28 cellular contexts compared by ENCODE assay signal in the genomic region with DNA sequence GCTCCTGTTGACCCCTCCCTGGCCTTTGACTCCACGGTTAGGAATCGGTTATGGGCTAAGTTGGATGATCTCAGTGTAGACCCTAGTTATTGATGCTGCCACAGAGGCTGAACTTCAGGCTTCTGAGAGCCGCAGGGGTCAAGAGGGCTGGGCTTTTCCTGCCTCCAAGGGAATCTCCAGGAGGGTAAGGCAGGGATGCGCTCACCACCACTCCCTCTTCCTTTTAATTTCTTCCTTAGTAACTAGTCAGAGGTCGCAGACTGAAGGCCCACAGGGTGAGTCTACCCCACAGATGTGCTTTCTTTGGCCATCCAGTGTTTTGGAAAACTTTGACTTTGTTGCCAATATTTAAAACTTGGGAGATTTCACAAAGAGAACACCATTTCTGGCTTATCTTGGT.
"Had no signal": no experiment of that assay in that cellular context is flagged by ENCODE, and none has a peak within 500 bp of the region (broad histone marks: within the 10 kb centered on the region; RNA-seq: fewer than 3 reads in every experiment).

No MANE protein-coding gene starts in this region.

- H3K4me3 ChIP-seq: left ventricle myocardium inferior, lung, pancreas, prostate gland, sigmoid colon, spleen, stomach, testis, thyroid gland, transverse colon, upper lobe of left lung, vagina had no signal

- H3K4me1 ChIP-seq: left ventricle myocardium inferior, prostate gland, spleen, testis, thyroid gland had no signal

- H3K9me3 ChIP-seq: left ventricle myocardium inferior, pancreas, prostate gland, sigmoid colon, spleen, stomach, testis, thyroid gland, transverse colon, upper lobe of left lung, vagina had no signal

- FAIRE-seq: islet of Langerhans, pancreas, small intestine had no signal

- H3K27ac Mint-ChIP-seq: mesothelial cell of epicardium; natural killer cell; nephron progenitor cell; stimulated activated memory B cell treated with anti-CD40 and anti-IgM and Interleukin-4, amounts not matched to agents 10 μg/mL and 1 μg/mL and 100 μg/mL, for 72 hours had no signal

- H3K27me3 ChIP-seq: pancreas, sigmoid colon, spleen, stomach, testis, thyroid gland, transverse colon, upper lobe of left lung, vagina had no signal

- H3K36me3 Mint-ChIP-seq: mesothelial cell of epicardium, natural killer cell had no signal

- H3K4me3 Mint-ChIP-seq: immature natural killer cell; mesothelial cell of epicardium; naive B cell; natural killer cell; nephron progenitor cell; stimulated activated memory B cell treated with anti-CD40 and anti-IgM and Interleukin-4, amounts not matched to agents 10 μg/mL and 1 μg/mL and 100 μg/mL, for 72 hours had no signal

- DNase-seq: hypothalamus; immature natural killer cell; left ventricle myocardium inferior; mesendoderm; naive B cell; natural killer cell; nephron progenitor cell; nucleus accumbens; pancreas; posterior cingulate gyrus; retina; right cardiac atrium; sigmoid colon; small intestine; spleen; stimulated activated CD4-positive, alpha-beta T cell treated with anti-CD3 and anti-CD28 coated beads, Interleukin-4, amount 100 ng/mL, for 24 hours; stimulated activated naive CD8-positive, alpha-beta T cell treated with anti-CD3 and anti-CD28 coated beads, Interleukin-15, Interleukin-2, amounts not matched to agents 100 U/mL and 50 U/mL, for 24 hours; stomach; testis; thyroid gland; transverse colon; upper lobe of left lung had no signal

- H3K9me3 Mint-ChIP-seq: immature natural killer cell; mesothelial cell of epicardium; naive B cell; natural killer cell; nephron progenitor cell; stimulated activated memory B cell treated with anti-CD40 and anti-IgM and Interleukin-4, amounts not matched to agents 10 μg/mL and 1 μg/mL and 100 μg/mL, for 72 hours had no signal

- ATAC-seq: natural killer cell; pancreas; right cardiac atrium; stimulated activated memory B cell treated with anti-CD40 and anti-IgM and Interleukin-4, amounts not matched to agents 10 μg/mL and 1 μg/mL and 100 μg/mL, for 72 hours; stimulated activated naive CD8-positive, alpha-beta T cell treated with anti-CD3 and anti-CD28 coated beads, Interleukin-15, Interleukin-2, amounts not matched to agents 100 U/mL and 50 U/mL, for 24 hours had no signal

- H3K36me3 ChIP-seq: left ventricle myocardium inferior, pancreas, prostate gland, sigmoid colon, stomach, thyroid gland, transverse colon, upper lobe of left lung, vagina had no signal

- H3K4me1 Mint-ChIP-seq: immature natural killer cell; naive B cell; stimulated activated memory B cell treated with anti-CD40 and anti-IgM and Interleukin-4, amounts not matched to agents 10 μg/mL and 1 μg/mL and 100 μg/mL, for 72 hours had no signal

- H3K27me3 Mint-ChIP-seq: naive B cell; stimulated activated memory B cell treated with anti-CD40 and anti-IgM and Interleukin-4, amounts not matched to agents 10 μg/mL and 1 μg/mL and 100 μg/mL, for 72 hours had no signal

- H3K27ac ChIP-seq: left ventricle myocardium inferior, pancreas, prostate gland, sigmoid colon, spleen, stomach, testis, thyroid gland, transverse colon, upper lobe of left lung, vagina had no signal
